Comparison of ENCODE assay signal across 30 cellular contexts in genomic region chr10:6891924-6892323, GRCh38.
"Had no signal": no experiment of that assay in that cellular context is flagged by ENCODE, and none has a peak within 500 bp of the region (broad histone marks: within the 10 kb centered on the region; RNA-seq: fewer than 3 reads in every experiment).

No MANE protein-coding gene starts in this region.

- H3K36me3 Mint-ChIP-seq: naive thymus-derived CD8-positive, alpha-beta T cell; stimulated activated naive B cell treated with anti-CD40 and anti-IgM and Interleukin-4, amounts not matched to agents 10 μg/mL and 1 μg/mL and 100 μg/mL, for 72 hours had no signal

- H3K79me2 ChIP-seq: hepatocyte had no signal

- H3K36me3 ChIP-seq: left lung, lower lobe of right lung, pancreas, prostate gland, stomach, thyroid gland, transverse colon, upper lobe of right lung had no signal

- H2AFZ ChIP-seq: hepatocyte had no signal

- H3K27ac ChIP-seq: hepatocyte, left lung, lower lobe of right lung, pancreas, prostate gland, skin epidermis, stomach, testis, thyroid gland, transverse colon, upper lobe of right lung had no signal

- H3K27ac Mint-ChIP-seq: naive thymus-derived CD8-positive, alpha-beta T cell; nephron; stimulated activated naive B cell treated with anti-CD40 and anti-IgM and Interleukin-4, amounts not matched to agents 10 μg/mL and 1 μg/mL and 100 μg/mL, for 72 hours had no signal

- H3K9me3 Mint-ChIP-seq: naive thymus-derived CD8-positive, alpha-beta T cell; nephron; neural crest cell; stimulated activated naive B cell treated with anti-CD40 and anti-IgM and Interleukin-4, amounts not matched to agents 10 μg/mL and 1 μg/mL and 100 μg/mL, for 72 hours had no signal

- FAIRE-seq: keratinocyte, pancreas, urothelium cell line had no signal

- DNase-seq: left colon; left lung; lower lobe of right lung; mammary epithelial cell; midbrain; naive thymus-derived CD8-positive, alpha-beta T cell; nucleus accumbens; pancreas; posterior cingulate gyrus; retina; right cardiac atrium; stimulated activated CD4-positive, alpha-beta T cell treated with anti-CD3 and anti-CD28 coated beads, Interleukin-12 subunit alpha, Interleukin-12 subunit beta, amount 100 ng/mL, for 4 hours; stimulated activated CD4-positive, alpha-beta T cell treated with anti-CD3 and anti-CD28 coated beads, Interleukin-15, amount 100 ng/mL, for 24 hours; stimulated activated CD4-positive, alpha-beta T cell treated with anti-CD3 and anti-CD28 coated beads, Interleukin-2, amount 100 ng/mL, for 24 hours; stimulated activated CD4-positive, alpha-beta T cell treated with anti-CD3 and anti-CD28 coated beads, Interleukin-4, amount 100 ng/mL, for 1 hour; stimulated activated naive B cell treated with anti-CD40 and anti-IgM and Interleukin-4, amounts not matched to agents 10 μg/mL and 1 μg/mL and 100 μg/mL, for 72 hours; stimulated activated naive CD8-positive, alpha-beta T cell treated with anti-CD3 and anti-CD28 coated beads, Interleukin-15, Interleukin-2, amounts not matched to agents 100 U/mL and 50 U/mL, for 24 hours; stomach; testis; thyroid gland; transverse colon; upper lobe of right lung had no signal

- H3K9me3 ChIP-seq: left lung, lower lobe of right lung, pancreas, prostate gland, stomach, testis, thyroid gland, transverse colon, upper lobe of right lung had no signal

- ATAC-seq: left colon; left lung; lower lobe of right lung; naive thymus-derived CD8-positive, alpha-beta T cell; pancreas; right cardiac atrium; sciatic nerve; stimulated activated naive B cell treated with anti-CD40 and anti-IgM and Interleukin-4, amounts not matched to agents 10 μg/mL and 1 μg/mL and 100 μg/mL, for 72 hours; stimulated activated naive CD8-positive, alpha-beta T cell treated with anti-CD3 and anti-CD28 coated beads, Interleukin-15, Interleukin-2, amounts not matched to agents 100 U/mL and 50 U/mL, for 24 hours; upper lobe of right lung had no signal

- H3K4me1 Mint-ChIP-seq: naive thymus-derived CD8-positive, alpha-beta T cell; nephron; stimulated activated naive B cell treated with anti-CD40 and anti-IgM and Interleukin-4, amounts not matched to agents 10 μg/mL and 1 μg/mL and 100 μg/mL, for 72 hours had no signal

- H3K4me3 Mint-ChIP-seq: naive thymus-derived CD8-positive, alpha-beta T cell; nephron; neural crest cell; stimulated activated naive B cell treated with anti-CD40 and anti-IgM and Interleukin-4, amounts not matched to agents 10 μg/mL and 1 μg/mL and 100 μg/mL, for 72 hours had no signal

- H3K4me1 ChIP-seq: left lung, lower lobe of right lung, prostate gland, stomach, testis, thyroid gland, transverse colon, upper lobe of right lung had no signal

- H3K4me2 ChIP-seq: hepatocyte had no signal

- H3K4me3 ChIP-seq: hepatocyte, left lung, lower lobe of right lung, pancreas, prostate gland, skin epidermis, stomach, testis, thyroid gland, transverse colon, upper lobe of right lung had no signal

- H3K27me3 ChIP-seq: hepatocyte, left lung, pancreas, stomach, testis, thyroid gland, transverse colon, upper lobe of right lung had no signal
